In the genomic region with DNA sequence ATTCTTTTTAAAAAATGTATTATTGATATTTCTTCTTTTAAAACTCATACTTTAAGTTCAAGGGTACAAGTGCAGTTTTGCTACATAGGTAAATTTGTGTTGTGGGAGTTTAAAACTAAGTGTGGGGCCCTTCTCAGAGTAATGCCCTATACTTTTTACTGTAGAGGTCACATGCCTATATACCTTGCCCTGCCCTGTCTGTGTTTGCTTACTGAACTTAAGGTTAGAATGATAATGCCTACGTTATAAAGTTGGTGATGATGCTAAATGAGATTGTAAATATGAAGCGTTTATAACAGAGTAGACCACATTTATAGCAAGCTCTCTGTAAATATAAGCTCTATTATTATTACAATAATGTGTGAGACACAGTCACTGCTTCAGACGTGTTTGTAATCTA, we compare ENCODE assay signal across 28 cellular contexts.
"Had no signal": no experiment of that assay in that cellular context is flagged by ENCODE, and none has a peak within 500 bp of the region (broad histone marks: within the 10 kb centered on the region; RNA-seq: fewer than 3 reads in every experiment).

No MANE protein-coding gene starts in this region.

- H3K36me3 ChIP-seq: colonic mucosa, esophagus squamous epithelium, gastrocnemius medialis, heart right ventricle, left lung had no signal

- H3K27me3 Mint-ChIP-seq: dendritic cell treated with granulocyte-macrophage colony-stimulating factor and Interleukin-4, amounts not matched to agents 40 ng/mL and 50 ng/mL, for 4 days; effector memory CD8-positive, alpha-beta T cell; memory B cell; naive B cell had no signal

- H3K27ac Mint-ChIP-seq: dendritic cell treated with granulocyte-macrophage colony-stimulating factor and Interleukin-4, amounts not matched to agents 40 ng/mL and 50 ng/mL, for 4 days; effector memory CD8-positive, alpha-beta T cell; endodermal cell; memory B cell had no signal

- DNase-seq: colonic mucosa; cortex of kidney; effector CD8-positive, alpha-beta T cell; effector memory CD8-positive, alpha-beta T cell; endodermal cell; erythroblast; esophagus squamous epithelium; foreskin fibroblast; foreskin melanocyte; gastrocnemius medialis; glutamatergic neuron; head of caudate nucleus; heart right ventricle; hippocampal formation; islet precursor cell; kidney; kidney glomerular epithelial cell; left lung; left ventricle myocardium superior; mammary epithelial cell; mesendoderm; midbrain; naive B cell had no signal

- H3K4me3 ChIP-seq: colonic mucosa, esophagus squamous epithelium, gastrocnemius medialis, heart right ventricle, left lung, lung had no signal

- H3K4me1 ChIP-seq: colonic mucosa, gastrocnemius medialis, heart right ventricle, left lung had no signal

- H3K4me1 Mint-ChIP-seq: memory B cell, naive B cell had no signal

- H3K4me3 Mint-ChIP-seq: dendritic cell treated with granulocyte-macrophage colony-stimulating factor and Interleukin-4, amounts not matched to agents 40 ng/mL and 50 ng/mL, for 4 days; effector memory CD8-positive, alpha-beta T cell; endodermal cell; memory B cell; naive B cell had no signal

- H3K36me3 Mint-ChIP-seq: memory B cell, naive B cell had no signal

- H3K9me3 Mint-ChIP-seq: dendritic cell treated with granulocyte-macrophage colony-stimulating factor and Interleukin-4, amounts not matched to agents 40 ng/mL and 50 ng/mL, for 4 days; endodermal cell; memory B cell; naive B cell had no signal

- H3K27ac ChIP-seq: colonic mucosa, epithelial cell of prostate, esophagus squamous epithelium, gastrocnemius medialis, heart right ventricle, left lung had no signal

- ATAC-seq: effector memory CD8-positive, alpha-beta T cell; esophagus mucosa; gastrocnemius medialis; heart right ventricle; left lung; left ventricle myocardium superior had no signal

- H3K9me3 ChIP-seq: colonic mucosa, esophagus squamous epithelium, gastrocnemius medialis, heart right ventricle, left lung had no signal

- H3K27me3 ChIP-seq: colonic mucosa, esophagus squamous epithelium, gastrocnemius medialis, heart right ventricle, left lung had no signal
